In the genomic region with DNA sequence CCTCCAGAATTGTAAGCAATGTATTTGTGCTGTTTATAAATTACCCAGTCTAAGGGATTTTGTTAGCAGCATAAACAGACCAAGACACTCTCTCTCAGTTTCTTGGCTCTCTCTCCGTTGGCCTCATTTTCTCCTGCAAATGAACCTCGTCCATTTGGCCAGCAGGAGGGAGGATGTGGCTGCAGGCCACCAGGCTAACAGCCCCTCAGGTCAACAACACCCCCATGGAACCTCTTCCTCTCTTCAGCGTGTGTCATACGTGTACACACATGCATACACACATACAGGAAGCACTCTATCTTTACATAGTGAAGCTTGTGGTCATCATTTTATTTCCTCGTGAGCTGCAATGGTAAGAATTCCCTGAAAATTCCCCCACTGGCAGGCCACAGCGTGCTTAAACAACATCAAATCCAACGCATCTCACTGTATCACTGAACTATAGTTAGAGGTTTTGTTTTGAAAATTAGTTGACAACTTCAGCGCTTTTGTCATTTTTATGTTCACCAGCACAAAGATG, we compare ENCODE assay signal across 31 cellular contexts.
"Had no signal": no experiment of that assay in that cellular context is flagged by ENCODE, and none has a peak within 500 bp of the region (broad histone marks: within the 10 kb centered on the region; RNA-seq: fewer than 3 reads in every experiment).

No MANE protein-coding gene starts in this region.

- FAIRE-seq: small intestine, TTC549 had no signal

- H3K9me3 ChIP-seq: breast epithelium, colonic mucosa, heart right ventricle, left lung, lower lobe of right lung, stomach, thyroid gland, upper lobe of left lung, vagina had no signal

- H3K27ac ChIP-seq: breast epithelium, colonic mucosa, heart right ventricle, left lung, lower lobe of right lung, stomach, thyroid gland, upper lobe of left lung, vagina, VCaP had no signal

- ATAC-seq: activated T-helper 17 cell treated with anti-CD3 and anti-CD28 coated beads, Interleukin-2, amount 50 U/mL, for 72 hours; heart right ventricle; left lung; lower lobe of right lung; natural killer cell treated with Interleukin-12 subunit alpha and Interleukin-12 subunit beta and Interleukin-15 and Interleukin-18, amount 100 ng/mL, for 72 hours; sciatic nerve; stimulated activated naive B cell treated with anti-CD40 and anti-IgM and Interleukin-4, amounts not matched to agents 10 μg/mL and 1 μg/mL and 100 μg/mL, for 72 hours had no signal

- H3K4me1 ChIP-seq: breast epithelium, colonic mucosa, left lung, lower lobe of right lung, thyroid gland had no signal

- DNase-seq: activated CD4-positive, alpha-beta T cell treated with anti-CD3 and anti-CD28 coated beads for 48 hours; activated CD4-positive, alpha-beta T cell treated with anti-CD3 and anti-CD28 coated beads, Interleukin-2, amount 50 U/mL, for 48 hours; activated CD8-positive, alpha-beta memory T cell treated with anti-CD3 and anti-CD28 coated beads for 24 hours; activated CD8-positive, alpha-beta memory T cell treated with anti-CD3 and anti-CD28 coated beads, Interleukin-2, amount 50 U/mL, for 4 hours; activated gamma-delta T cell treated with Interleukin-2 at 50 U/mL for 16 hours; activated naive CD4-positive, alpha-beta T cell treated with anti-CD3 and anti-CD28 coated beads, Interleukin-2, amount 50 U/mL, for 16 hours; activated T-cell treated with anti-CD3 and anti-CD28 coated beads, Interleukin-2, amount 50 U/mL, for 24 hours; amygdala; colonic mucosa; effector memory CD4-positive, alpha-beta T cell; erythroblast; foreskin fibroblast; heart right ventricle; left lung; lower lobe of right lung; mesenchymal stem cell; posterior cingulate gyrus; small intestine; stimulated activated naive B cell treated with anti-CD40 and anti-IgM and Interleukin-4, amounts not matched to agents 10 μg/mL and 1 μg/mL and 100 μg/mL, for 72 hours; stomach; SW 1271; T-helper 9 cell; thyroid gland had no signal

- H3K27me3 ChIP-seq: colonic mucosa, thyroid gland, upper lobe of left lung, vagina had no signal

- H3K36me3 ChIP-seq: breast epithelium, colonic mucosa, heart right ventricle, left lung, lower lobe of right lung, stomach, thyroid gland, upper lobe of left lung, vagina had no signal

- H3K4me3 ChIP-seq: breast epithelium, colonic mucosa, heart right ventricle, left lung, lower lobe of right lung, stomach, thyroid gland, upper lobe of left lung, vagina had no signal
